ENCODE assay signal across 1 cellular context in genomic region chr7:156102267-156102666, GRCh38.
TF ChIP-seq lines count a peak whose summit lies in the region.

No MANE protein-coding gene starts in this region.

TF ChIP-seq in H1, 55 proteins besides CTCF, POLR2A, EP300 and RAD21 (continued from another document):
- TF ChIP-seq SAP30 (IDR thresholded peaks at IDR 0.05; ENCODE audit: insufficient read depth, insufficient replicate concordance, low read length) (no peak), NANOG (IDR thresholded peaks at IDR 0.05; ENCODE audit: insufficient read depth, low read depth, low read length, poor library complexity, severe bottlenecking) (no peak), RFX5 (IDR thresholded peaks at IDR 0.05; ENCODE audit: borderline replicate concordance, low read depth, low read length) (no peak), SP2 (IDR thresholded peaks at IDR 0.05; ENCODE audit: low read length) (no peak), BCL11A (IDR thresholded peaks at IDR 0.05; ENCODE audit: low read depth in 2 of 2, low read length in 2 of 2) (no peak), TCF12 (IDR thresholded peaks at IDR 0.05; ENCODE audit: low read depth, low read length) (no peak), POU5F1 (IDR thresholded peaks at IDR 0.05; ENCODE audit: low read depth, low read length) (no peak), SP4 (IDR thresholded peaks at IDR 0.05; ENCODE audit: low read length) (no peak), HDAC2 (IDR thresholded peaks at IDR 0.05; ENCODE audit: borderline replicate concordance in 1 of 2, low read depth in 2 of 2, low read length in 2 of 2) (no peak), KDM1A (IDR thresholded peaks at IDR 0.05; ENCODE audit: borderline replicate concordance, low read length) (no peak)
